In genomic region chr15:48250640-48251076, GRCh38 we compare ENCODE assay signal across 8 cellular contexts. TPM values are rescaled to one million over a fixed set of nuclear protein-coding genes. Genes with fewer than 3 reads are reported as not detected.
DNase-seq lines count a peak whose midpoint lies in the region; ATAC-seq, FAIRE-seq and TF ChIP-seq lines count a peak whose summit lies in the region.

No MANE protein-coding gene starts in this region.

- H3K36me3 ChIP-seq in SK-N-SH (replicated peaks in 1 of 2; ENCODE audit: control insufficient read depth in 1 of 2, insufficient read depth in 2 of 2, low read length in 1 of 2) = no peaks in the 10 kb centered on the region

- no peaks in the 10 kb centered on the region for H3K27me3 ChIP-seq in SK-N-SH (ENCODE audit: insufficient read depth)

- H3K4me1 ChIP-seq in SK-N-SH (ENCODE audit: control insufficient read depth in 1 of 2, insufficient read depth in 2 of 2, low read depth in 1 of 2, low read length in 1 of 2) = no peaks in the 10 kb centered on the region

- peak overlapping the region; percentile 21; the same call in 1 of the 2 replicates for H2AFZ ChIP-seq in SK-N-SH (ENCODE audit: low read depth)

- DNase-seq in AML-193 (lab: John Stamatoyannopoulos, UW) = peak; percentile 40 to 55
- DNase-seq in GM18507 (ENCODE audit: extremely low spot score, insufficient read length, low read depth) = peak; percentile 25
- peak; percentile 68 for DNase-seq in NAMALWA (ENCODE audit: low spot score)
- peak; percentile 58 for DNase-seq in SK-N-SH
- peak; percentile 67 for DNase-seq in non-pigmented ciliary epithelial cell (ENCODE audit: low read depth)
- no peak for DNase-seq in activated CD8-positive, alpha-beta memory T cell treated with anti-CD3 and anti-CD28 coated beads, Interleukin-2, amount 50 U/mL, for 4 hours

- peak; percentile 83 for FAIRE-seq in GM18507 (lab: Jason Lieb, UNC)

- H3K4me2 ChIP-seq in SK-N-SH = no peak overlapping the region

- CTCF ChIA-PET in SK-N-SH (lab: Yijun Ruan, JAX) = interaction anchor here (0.6 to 6.2 kb wide), 30 partner anchors 9 to 1055 kb away, joined by 3 to 46 read pairs (median 4); no protein-coding TSS in a partner anchor

- H3F3A ChIP-seq in SK-N-SH (replicated peaks; ENCODE audit: insufficient read depth) = no peaks in the 10 kb centered on the region

- ATAC-seq in esophagus mucosa (peak; percentile 32), GM19452 (IDR thresholded peaks at IDR 0.05; ENCODE audit: unreplicated experiment) (no peak)

- TF ChIP-seq EP300 in SK-N-SH (IDR thresholded peaks at IDR 0.05; ENCODE audit: borderline replicate concordance in 1 of 2, low read depth in 1 of 2, low read length in 1 of 2) = no peak

- POLR2A ChIA-PET in SK-N-SH (lab: Yijun Ruan, JAX) = no interaction called here

- H3K4me3 ChIP-seq in SK-N-SH (ENCODE audit: low read depth in 2 of 2, low read length in 1 of 2) = no peak overlapping the region; a peak in 1 of 4 replicates

- TF ChIP-seq RAD21 in SK-N-SH (IDR thresholded peaks at IDR 0.05; ENCODE audit: low read length) = peak; percentile 87

- no peaks in the 10 kb centered on the region for H4K20me1 ChIP-seq in SK-N-SH (ENCODE audit: insufficient read depth)

- H3K9me3 ChIP-seq in SK-N-SH = no peaks in the 10 kb centered on the region

- H3K79me2 ChIP-seq in SK-N-SH (ENCODE audit: insufficient read depth) = no peaks in the 10 kb centered on the region

- H3K9ac ChIP-seq in SK-N-SH = no peak overlapping the region

- no peak overlapping the region for H3K27ac ChIP-seq in SK-N-SH (ENCODE audit: low read depth in 2 of 2, low read length in 1 of 2)

- no peaks in the 10 kb centered on the region for H3K9me2 ChIP-seq in SK-N-SH

- TF ChIP-seq CTCF in SK-N-SH (IDR thresholded peaks at IDR 0.05) = peak; percentile 77

- WGBS in SK-N-SH (ENCODE audit: low lambda C conversion rate) = 26% methylated on average over 6 of the region's 6 CpGs

TF ChIP-seq in SK-N-SH, 30 proteins besides CTCF, POLR2A, EP300 and RAD21:
- TF ChIP-seq SMC3 (IDR thresholded peaks at IDR 0.05; ENCODE audit: low read depth, low read length) (peak; percentile 77), IRF3 (IDR thresholded peaks at IDR 0.05; ENCODE audit: low read depth, low read length) (no peak), MXI1 (IDR thresholded peaks at IDR 0.05; ENCODE audit: low read depth, low read length) (peak; percentile 39; the same call in 1 of the 2 replicates)
TF ChIP-seq in SK-N-SH: peak in this region for 2.

RNA-seq across cellular contexts. Expression of gene SLC12A1, which starts 44.6 kb away (rescaled TPM):
- polyA plus RNA-seq in SK-N-SH (2012; rRNA removed) = not detected in 2 replicates
- polyA plus RNA-seq in SK-N-SH (2012; cell fraction: cytosol; rRNA removed) = not detected in 2 replicates
- not detected in 2 replicates for polyA plus RNA-seq in SK-N-SH (2012; cell fraction: nucleus; rRNA removed)
- not detected for total RNA-seq in esophagus mucosa

RNA-seq across cellular contexts. Expression of gene CTXN2, which starts 59.2 kb away (rescaled TPM):
- polyA plus RNA-seq in SK-N-SH (2012; rRNA removed) = 0.02 and 0.05 TPM in 2 replicates
- polyA plus RNA-seq in SK-N-SH (2012; cell fraction: cytosol; rRNA removed) = 0.01 and 0.04 TPM in 2 replicates
- polyA plus RNA-seq in SK-N-SH (2012; cell fraction: nucleus; rRNA removed) = not detected in 2 replicates
- total RNA-seq in esophagus mucosa = not detected
